In the genomic region with DNA sequence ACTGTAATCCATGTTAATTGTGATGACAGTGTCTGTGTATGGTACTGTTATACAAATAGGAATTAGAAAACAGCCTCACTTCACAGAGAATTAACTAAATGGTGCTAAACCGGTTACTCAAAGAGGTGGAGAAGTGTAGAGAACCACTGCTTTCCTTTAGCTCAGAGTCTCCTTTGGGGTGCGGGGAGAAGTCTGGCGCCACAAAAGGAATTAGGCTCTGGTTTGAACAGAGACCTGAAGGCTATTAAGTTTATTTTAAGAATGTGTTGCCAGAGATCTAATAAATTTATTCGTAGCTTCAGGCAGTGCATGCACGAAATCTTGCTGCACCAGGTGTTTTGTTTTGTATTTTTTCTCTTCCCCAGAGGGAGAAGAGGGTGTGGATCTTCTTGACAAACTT, we compare ENCODE assay signal across 14 cellular contexts.
"Had no signal": no experiment of that assay in that cellular context is flagged by ENCODE, and none has a peak within 500 bp of the region (broad histone marks: within the 10 kb centered on the region; RNA-seq: fewer than 3 reads in every experiment).

No MANE protein-coding gene starts in this region.

- H3K9me3 Mint-ChIP-seq: activated CD4-positive, alpha-beta memory T cell treated with anti-CD3 and anti-CD28 coated beads for 36 hours; activated naive CD4-positive, alpha-beta T cell treated with anti-CD3 and anti-CD28 coated beads, Interleukin-2, amount 50 U/mL, for 24 hours; stimulated activated naive CD8-positive, alpha-beta T cell treated with anti-CD3 and anti-CD28 coated beads, Interleukin-15, Interleukin-2, amounts not matched to agents 100 ng/mL and 50 ng/mL, for 24 hours; T-cell had no signal

- DNase-seq: activated CD4-positive, alpha-beta memory T cell treated with anti-CD3 and anti-CD28 coated beads for 36 hours; activated CD4-positive, alpha-beta T cell treated with anti-CD3 and anti-CD28 coated beads for 36 hours; activated effector memory CD4-positive, alpha-beta T cell treated with anti-CD3 and anti-CD28 coated beads, Interleukin-2, amount 50 U/mL, for 16 hours; activated T-cell treated with anti-CD3 and anti-CD28 coated beads, Interleukin-2, amount 50 U/mL, for 48 hours; adrenal gland; caudate nucleus; left ventricle myocardium superior; mesenchymal stem cell; right lobe of liver; T-cell had no signal

- H3K4me3 ChIP-seq: adrenal gland, right lobe of liver had no signal

- H3K4me3 Mint-ChIP-seq: activated CD4-positive, alpha-beta memory T cell treated with anti-CD3 and anti-CD28 coated beads for 36 hours; activated CD4-positive, alpha-beta T cell treated with anti-CD3 and anti-CD28 coated beads for 36 hours; activated naive CD4-positive, alpha-beta T cell treated with anti-CD3 and anti-CD28 coated beads, Interleukin-2, amount 50 U/mL, for 24 hours; natural killer cell treated with Interleukin-12 subunit alpha and Interleukin-12 subunit beta and Interleukin-15 and Interleukin-18, amount 100 ng/mL, for 72 hours; stimulated activated naive CD8-positive, alpha-beta T cell treated with anti-CD3 and anti-CD28 coated beads, Interleukin-15, Interleukin-2, amounts not matched to agents 100 ng/mL and 50 ng/mL, for 24 hours; T-cell had no signal

- H3K27me3 ChIP-seq: right lobe of liver had no signal

- H3K27me3 Mint-ChIP-seq: natural killer cell treated with Interleukin-12 subunit alpha and Interleukin-12 subunit beta and Interleukin-15 and Interleukin-18, amount 100 ng/mL, for 72 hours; stimulated activated naive CD8-positive, alpha-beta T cell treated with anti-CD3 and anti-CD28 coated beads, Interleukin-15, Interleukin-2, amounts not matched to agents 100 ng/mL and 50 ng/mL, for 24 hours had no signal

- H3K36me3 ChIP-seq: adrenal gland, right lobe of liver had no signal

- H3K4me1 ChIP-seq: adrenal gland, right lobe of liver had no signal

- H3K9me3 ChIP-seq: adrenal gland, right lobe of liver had no signal

- H3K27ac ChIP-seq: adrenal gland, right lobe of liver, VCaP had no signal

- H3K27ac Mint-ChIP-seq: activated CD4-positive, alpha-beta memory T cell treated with anti-CD3 and anti-CD28 coated beads for 36 hours; activated CD4-positive, alpha-beta T cell treated with anti-CD3 and anti-CD28 coated beads for 36 hours; activated naive CD4-positive, alpha-beta T cell treated with anti-CD3 and anti-CD28 coated beads, Interleukin-2, amount 50 U/mL, for 24 hours; natural killer cell treated with Interleukin-12 subunit alpha and Interleukin-12 subunit beta and Interleukin-15 and Interleukin-18, amount 100 ng/mL, for 72 hours; T-cell had no signal

- ATAC-seq: activated CD4-positive, alpha-beta T cell treated with anti-CD3 and anti-CD28 coated beads for 36 hours; left ventricle myocardium superior; natural killer cell treated with Interleukin-12 subunit alpha and Interleukin-12 subunit beta and Interleukin-15 and Interleukin-18, amount 100 ng/mL, for 72 hours; right lobe of liver; T-cell had no signal

- H3K4me1 Mint-ChIP-seq: activated CD4-positive, alpha-beta T cell treated with anti-CD3 and anti-CD28 coated beads for 36 hours; activated naive CD4-positive, alpha-beta T cell treated with anti-CD3 and anti-CD28 coated beads, Interleukin-2, amount 50 U/mL, for 24 hours; T-cell had no signal

- H3K36me3 Mint-ChIP-seq: activated CD4-positive, alpha-beta memory T cell treated with anti-CD3 and anti-CD28 coated beads for 36 hours; activated naive CD4-positive, alpha-beta T cell treated with anti-CD3 and anti-CD28 coated beads, Interleukin-2, amount 50 U/mL, for 24 hours; natural killer cell treated with Interleukin-12 subunit alpha and Interleukin-12 subunit beta and Interleukin-15 and Interleukin-18, amount 100 ng/mL, for 72 hours; T-cell had no signal
